In the genomic region with DNA sequence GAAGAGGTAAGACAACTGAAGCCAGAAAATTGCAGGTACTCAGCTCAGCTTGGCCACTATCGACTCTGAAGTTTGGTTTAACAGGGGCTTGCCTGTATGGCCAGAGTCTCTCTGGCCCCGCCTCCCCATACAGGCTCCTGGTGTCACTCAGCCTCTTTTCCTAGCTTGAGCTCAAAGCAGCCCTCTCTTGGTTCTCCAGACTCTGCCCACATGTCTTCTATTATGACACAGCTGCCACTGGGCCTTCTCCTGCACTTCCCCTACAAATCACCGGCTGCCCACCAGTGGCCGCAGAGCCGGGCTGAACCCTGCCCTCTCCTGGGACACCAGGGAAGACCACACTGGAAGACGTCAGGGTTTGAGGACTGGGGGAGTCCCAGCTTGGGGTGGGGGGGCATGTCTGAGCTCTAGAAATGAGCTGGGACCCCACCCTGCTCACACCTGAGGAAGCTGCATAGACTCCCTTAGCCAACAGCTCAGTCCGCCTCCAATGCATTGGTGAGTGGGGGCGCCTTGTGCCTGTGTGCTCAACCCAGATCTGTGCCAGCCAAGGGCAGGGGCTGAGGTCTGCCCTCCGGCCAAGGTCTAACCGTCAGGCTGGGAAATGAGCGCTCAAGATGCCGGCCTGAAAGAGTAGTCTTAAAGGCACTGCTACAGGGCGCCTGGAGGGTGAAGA, we compare ENCODE assay signal across 2 cellular contexts.
TF ChIP-seq lines count a peak whose summit lies in the region.

No MANE protein-coding gene starts in this region.

TF ChIP-seq in GM23338, 12 proteins besides CTCF, POLR2A, EP300 and RAD21 (continues in another document):
- TF ChIP-seq EZH2phosphoT487 (IDR thresholded peaks at IDR 0.05; ENCODE audit: unreplicated experiment): no peak
- TF ChIP-seq NANOG (IDR thresholded peaks at IDR 0.05; ENCODE audit: borderline replicate concordance): no peak
- TF ChIP-seq CREB1 (CRISPR knock-in tag; IDR thresholded peaks at IDR 0.05; ENCODE audit: low read depth): no peak
- TF ChIP-seq, protein P1, sequence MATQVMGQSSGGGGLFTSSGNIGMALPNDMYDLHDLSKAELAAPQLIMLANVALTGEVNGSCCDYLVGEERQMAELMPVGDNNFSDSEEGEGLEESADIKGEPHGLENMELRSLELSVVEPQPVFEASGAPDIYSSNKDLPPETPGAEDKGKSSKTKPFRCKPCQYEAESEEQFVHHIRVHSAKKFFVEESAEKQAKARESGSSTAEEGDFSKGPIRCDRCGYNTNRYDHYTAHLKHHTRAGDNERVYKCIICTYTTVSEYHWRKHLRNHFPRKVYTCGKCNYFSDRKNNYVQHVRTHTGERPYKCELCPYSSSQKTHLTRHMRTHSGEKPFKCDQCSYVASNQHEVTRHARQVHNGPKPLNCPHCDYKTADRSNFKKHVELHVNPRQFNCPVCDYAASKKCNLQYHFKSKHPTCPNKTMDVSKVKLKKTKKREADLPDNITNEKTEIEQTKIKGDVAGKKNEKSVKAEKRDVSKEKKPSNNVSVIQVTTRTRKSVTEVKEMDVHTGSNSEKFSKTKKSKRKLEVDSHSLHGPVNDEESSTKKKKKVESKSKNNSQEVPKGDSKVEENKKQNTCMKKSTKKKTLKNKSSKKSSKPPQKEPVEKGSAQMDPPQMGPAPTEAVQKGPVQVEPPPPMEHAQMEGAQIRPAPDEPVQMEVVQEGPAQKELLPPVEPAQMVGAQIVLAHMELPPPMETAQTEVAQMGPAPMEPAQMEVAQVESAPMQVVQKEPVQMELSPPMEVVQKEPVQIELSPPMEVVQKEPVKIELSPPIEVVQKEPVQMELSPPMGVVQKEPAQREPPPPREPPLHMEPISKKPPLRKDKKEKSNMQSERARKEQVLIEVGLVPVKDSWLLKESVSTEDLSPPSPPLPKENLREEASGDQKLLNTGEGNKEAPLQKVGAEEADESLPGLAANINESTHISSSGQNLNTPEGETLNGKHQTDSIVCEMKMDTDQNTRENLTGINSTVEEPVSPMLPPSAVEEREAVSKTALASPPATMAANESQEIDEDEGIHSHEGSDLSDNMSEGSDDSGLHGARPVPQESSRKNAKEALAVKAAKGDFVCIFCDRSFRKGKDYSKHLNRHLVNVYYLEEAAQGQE (IDR thresholded peaks at IDR 0.05; ENCODE audit: unreplicated experiment): no peak
- TF ChIP-seq STAT1 (IDR thresholded peaks at IDR 0.05; ENCODE audit: unreplicated experiment): no peak
- TF ChIP-seq, protein P2, sequence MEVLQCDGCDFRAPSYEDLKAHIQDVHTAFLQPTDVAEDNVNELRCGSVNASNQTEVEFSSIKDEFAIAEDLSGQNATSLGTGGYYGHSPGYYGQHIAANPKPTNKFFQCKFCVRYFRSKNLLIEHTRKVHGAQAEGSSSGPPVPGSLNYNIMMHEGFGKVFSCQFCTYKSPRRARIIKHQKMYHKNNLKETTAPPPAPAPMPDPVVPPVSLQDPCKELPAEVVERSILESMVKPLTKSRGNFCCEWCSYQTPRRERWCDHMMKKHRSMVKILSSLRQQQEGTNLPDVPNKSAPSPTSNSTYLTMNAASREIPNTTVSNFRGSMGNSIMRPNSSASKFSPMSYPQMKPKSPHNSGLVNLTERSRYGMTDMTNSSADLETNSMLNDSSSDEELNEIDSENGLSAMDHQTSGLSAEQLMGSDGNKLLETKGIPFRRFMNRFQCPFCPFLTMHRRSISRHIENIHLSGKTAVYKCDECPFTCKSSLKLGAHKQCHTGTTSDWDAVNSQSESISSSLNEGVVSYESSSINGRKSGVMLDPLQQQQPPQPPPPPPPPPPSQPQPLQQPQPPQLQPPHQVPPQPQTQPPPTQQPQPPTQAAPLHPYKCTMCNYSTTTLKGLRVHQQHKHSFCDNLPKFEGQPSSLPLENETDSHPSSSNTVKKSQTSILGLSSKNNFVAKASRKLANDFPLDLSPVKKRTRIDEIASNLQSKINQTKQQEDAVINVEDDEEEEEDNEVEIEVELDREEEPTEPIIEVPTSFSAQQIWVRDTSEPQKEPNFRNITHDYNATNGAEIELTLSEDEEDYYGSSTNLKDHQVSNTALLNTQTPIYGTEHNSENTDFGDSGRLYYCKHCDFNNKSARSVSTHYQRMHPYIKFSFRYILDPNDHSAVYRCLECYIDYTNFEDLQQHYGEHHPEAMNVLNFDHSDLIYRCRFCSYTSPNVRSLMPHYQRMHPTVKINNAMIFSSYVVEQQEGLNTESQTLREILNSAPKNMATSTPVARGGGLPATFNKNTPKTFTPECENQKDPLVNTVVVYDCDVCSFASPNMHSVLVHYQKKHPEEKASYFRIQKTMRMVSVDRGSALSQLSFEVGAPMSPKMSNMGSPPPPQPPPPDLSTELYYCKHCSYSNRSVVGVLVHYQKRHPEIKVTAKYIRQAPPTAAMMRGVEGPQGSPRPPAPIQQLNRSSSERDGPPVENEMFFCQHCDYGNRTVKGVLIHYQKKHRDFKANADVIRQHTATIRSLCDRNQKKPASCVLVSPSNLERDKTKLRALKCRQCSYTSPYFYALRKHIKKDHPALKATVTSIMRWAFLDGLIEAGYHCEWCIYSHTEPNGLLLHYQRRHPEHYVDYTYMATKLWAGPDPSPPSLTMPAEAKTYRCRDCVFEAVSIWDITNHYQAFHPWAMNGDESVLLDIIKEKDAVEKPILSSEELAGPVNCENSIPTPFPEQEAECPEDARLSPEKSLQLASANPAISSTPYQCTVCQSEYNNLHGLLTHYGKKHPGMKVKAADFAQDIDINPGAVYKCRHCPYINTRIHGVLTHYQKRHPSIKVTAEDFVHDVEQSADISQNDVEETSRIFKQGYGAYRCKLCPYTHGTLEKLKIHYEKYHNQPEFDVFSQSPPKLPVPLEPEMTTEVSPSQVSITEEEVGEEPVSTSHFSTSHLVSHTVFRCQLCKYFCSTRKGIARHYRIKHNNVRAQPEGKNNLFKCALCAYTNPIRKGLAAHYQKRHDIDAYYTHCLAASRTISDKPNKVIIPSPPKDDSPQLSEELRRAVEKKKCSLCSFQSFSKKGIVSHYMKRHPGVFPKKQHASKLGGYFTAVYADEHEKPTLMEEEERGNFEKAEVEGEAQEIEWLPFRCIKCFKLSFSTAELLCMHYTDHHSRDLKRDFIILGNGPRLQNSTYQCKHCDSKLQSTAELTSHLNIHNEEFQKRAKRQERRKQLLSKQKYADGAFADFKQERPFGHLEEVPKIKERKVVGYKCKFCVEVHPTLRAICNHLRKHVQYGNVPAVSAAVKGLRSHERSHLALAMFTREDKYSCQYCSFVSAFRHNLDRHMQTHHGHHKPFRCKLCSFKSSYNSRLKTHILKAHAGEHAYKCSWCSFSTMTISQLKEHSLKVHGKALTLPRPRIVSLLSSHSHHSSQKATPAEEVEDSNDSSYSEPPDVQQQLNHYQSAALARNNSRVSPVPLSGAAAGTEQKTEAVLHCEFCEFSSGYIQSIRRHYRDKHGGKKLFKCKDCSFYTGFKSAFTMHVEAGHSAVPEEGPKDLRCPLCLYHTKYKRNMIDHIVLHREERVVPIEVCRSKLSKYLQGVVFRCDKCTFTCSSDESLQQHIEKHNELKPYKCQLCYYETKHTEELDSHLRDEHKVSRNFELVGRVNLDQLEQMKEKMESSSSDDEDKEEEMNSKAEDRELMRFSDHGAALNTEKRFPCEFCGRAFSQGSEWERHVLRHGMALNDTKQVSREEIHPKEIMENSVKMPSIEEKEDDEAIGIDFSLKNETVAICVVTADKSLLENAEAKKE (CRISPR knock-in tag; IDR thresholded peaks at IDR 0.05): no peak
- no peak for TF ChIP-seq ZNF114 (CRISPR knock-in tag; IDR thresholded peaks at IDR 0.05)
- no peak for TF ChIP-seq ZNF331 (CRISPR knock-in tag; IDR thresholded peaks at IDR 0.05; ENCODE audit: low read depth)

TF ChIP-seq in H1, 55 proteins besides CTCF, POLR2A, EP300 and RAD21:
- TF ChIP-seq SP2 (IDR thresholded peaks at IDR 0.05; ENCODE audit: low read length): no peak
- no peak for TF ChIP-seq CEBPB (IDR thresholded peaks at IDR 0.05; ENCODE audit: low read depth, low read length)
- no peak for TF ChIP-seq CREB1 (IDR thresholded peaks at IDR 0.05)
- no peak for TF ChIP-seq TCF12 (IDR thresholded peaks at IDR 0.05; ENCODE audit: low read depth, low read length)
- TF ChIP-seq SIX5 (IDR thresholded peaks at IDR 0.05; ENCODE audit: low read depth, low read length): no peak
- TF ChIP-seq POU5F1 (IDR thresholded peaks at IDR 0.05; ENCODE audit: low read depth, low read length): no peak
- no peak for TF ChIP-seq KDM5A (IDR thresholded peaks at IDR 0.05; ENCODE audit: low read length)
- no peak for TF ChIP-seq BACH1 (IDR thresholded peaks at IDR 0.05; ENCODE audit: low read length)
